15 cellular contexts compared by ENCODE assay signal in the genomic region with DNA sequence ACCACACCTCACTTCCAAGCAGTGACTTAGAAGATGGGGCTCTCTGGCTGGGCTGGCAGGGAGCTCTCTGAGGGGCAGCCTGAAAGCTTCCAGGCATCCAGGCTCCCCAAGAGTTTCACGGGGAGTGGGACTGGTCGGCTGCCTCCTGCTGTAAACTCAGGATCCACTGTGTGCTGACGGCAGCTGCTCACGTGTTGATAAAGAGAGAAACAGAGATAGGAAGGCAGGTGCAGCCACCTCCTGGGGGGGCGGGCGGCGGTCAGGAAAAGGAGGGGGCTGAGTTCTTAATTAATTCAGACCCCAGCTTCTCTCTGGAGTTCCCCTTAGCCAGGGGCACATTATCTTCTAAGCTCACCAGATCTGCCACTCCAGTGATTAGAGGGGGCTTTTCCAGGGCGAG.
"Had no signal": no experiment of that assay in that cellular context is flagged by ENCODE, and none has a peak within 500 bp of the region (broad histone marks: within the 10 kb centered on the region; RNA-seq: fewer than 3 reads in every experiment).

No MANE protein-coding gene starts in this region.

- H3K4me3 Mint-ChIP-seq: activated CD4-positive, alpha-beta T cell treated with anti-CD3 and anti-CD28 coated beads, Interleukin-2, amount 10 ng/mL, durations not matched to agents 24 days and 14 days; activated naive CD8-positive, alpha-beta T cell treated with anti-CD3 and anti-CD28 coated beads for 36 hours; naive B cell; stimulated activated effector memory CD8-positive, alpha-beta T cell treated with anti-CD3 and anti-CD28 coated beads, Interleukin-12 subunit alpha, Interleukin-12 subunit beta, amount 100 ng/mL, for 72 hours had no signal

- H3K9me3 ChIP-seq: body of pancreas, left ventricle myocardium inferior had no signal

- H3K4me1 Mint-ChIP-seq: activated CD4-positive, alpha-beta T cell treated with anti-CD3 and anti-CD28 coated beads, Interleukin-2, amount 10 ng/mL, durations not matched to agents 24 days and 14 days; activated naive CD8-positive, alpha-beta T cell treated with anti-CD3 and anti-CD28 coated beads for 36 hours; stimulated activated effector memory CD8-positive, alpha-beta T cell treated with anti-CD3 and anti-CD28 coated beads, Interleukin-12 subunit alpha, Interleukin-12 subunit beta, amount 100 ng/mL, for 72 hours had no signal

- ATAC-seq: body of pancreas; stimulated activated effector memory CD8-positive, alpha-beta T cell treated with anti-CD3 and anti-CD28 coated beads, Interleukin-12 subunit alpha, Interleukin-12 subunit beta, amount 100 ng/mL, for 72 hours had no signal

- H3K36me3 ChIP-seq: left ventricle myocardium inferior had no signal

- H3K27me3 ChIP-seq: body of pancreas had no signal

- H3K4me3 ChIP-seq: body of pancreas, coronary artery, left ventricle myocardium inferior had no signal

- DNase-seq: activated CD4-positive, alpha-beta T cell treated with anti-CD3 and anti-CD28 coated beads, Interleukin-2, amount 10 ng/mL, durations not matched to agents 24 days and 14 days; activated CD4-positive, CD25-positive, alpha-beta regulatory T cell; activated CD8-positive, alpha-beta memory T cell treated with anti-CD3 and anti-CD28 coated beads, Interleukin-2, amount 50 U/mL, for 48 hours; activated naive CD8-positive, alpha-beta T cell treated with anti-CD3 and anti-CD28 coated beads for 36 hours; amygdala; body of pancreas; central memory CD4-positive, alpha-beta T cell; effector CD4-positive, alpha-beta T cell; foreskin fibroblast; hypothalamus; left ventricle myocardium inferior; naive B cell; stimulated activated CD4-positive, alpha-beta T cell treated with anti-CD3 and anti-CD28 coated beads, Interleukin-12 subunit alpha, Interleukin-12 subunit beta, amount 100 ng/mL, for 4 hours had no signal

- H3K9me3 Mint-ChIP-seq: activated CD4-positive, alpha-beta T cell treated with anti-CD3 and anti-CD28 coated beads, Interleukin-2, amount 10 ng/mL, durations not matched to agents 24 days and 14 days; stimulated activated effector memory CD8-positive, alpha-beta T cell treated with anti-CD3 and anti-CD28 coated beads, Interleukin-12 subunit alpha, Interleukin-12 subunit beta, amount 100 ng/mL, for 72 hours had no signal

- H3K27ac ChIP-seq: body of pancreas, coronary artery, left ventricle myocardium inferior had no signal

- H3K27me3 Mint-ChIP-seq: activated naive CD8-positive, alpha-beta T cell treated with anti-CD3 and anti-CD28 coated beads for 36 hours had no signal

- H3K27ac Mint-ChIP-seq: activated CD4-positive, alpha-beta T cell treated with anti-CD3 and anti-CD28 coated beads, Interleukin-2, amount 10 ng/mL, durations not matched to agents 24 days and 14 days; activated naive CD8-positive, alpha-beta T cell treated with anti-CD3 and anti-CD28 coated beads for 36 hours; naive B cell; stimulated activated effector memory CD8-positive, alpha-beta T cell treated with anti-CD3 and anti-CD28 coated beads, Interleukin-12 subunit alpha, Interleukin-12 subunit beta, amount 100 ng/mL, for 72 hours had no signal

- H3K36me3 Mint-ChIP-seq: activated naive CD8-positive, alpha-beta T cell treated with anti-CD3 and anti-CD28 coated beads for 36 hours; stimulated activated effector memory CD8-positive, alpha-beta T cell treated with anti-CD3 and anti-CD28 coated beads, Interleukin-12 subunit alpha, Interleukin-12 subunit beta, amount 100 ng/mL, for 72 hours had no signal

- H3K4me1 ChIP-seq: body of pancreas, left ventricle myocardium inferior had no signal
